ENCODE assay signal across 27 cellular contexts in the genomic region with DNA sequence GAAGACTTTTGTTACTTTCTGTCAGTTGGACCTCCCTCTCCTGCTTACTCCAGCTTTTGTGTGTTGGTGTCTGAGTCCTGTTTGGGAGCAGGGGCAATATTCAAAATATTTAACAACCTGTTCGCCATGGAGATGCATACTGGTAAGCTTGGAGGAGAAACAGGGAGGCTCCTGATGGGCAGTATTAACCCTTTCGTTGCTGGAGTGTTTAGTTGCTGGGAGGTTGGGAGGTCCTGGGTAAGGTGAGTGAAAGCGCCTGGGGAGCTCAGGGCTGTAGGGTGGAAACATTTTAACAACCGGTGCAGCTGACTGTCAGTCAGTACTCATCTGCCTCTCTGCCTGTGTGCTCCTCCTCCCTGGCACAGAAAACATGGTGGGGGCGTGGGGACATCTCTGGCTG. TPM values are rescaled to one million over a fixed set of nuclear protein-coding genes. Genes with fewer than 3 reads are reported as not detected.
"Had no signal": no experiment of that assay in that cellular context is flagged by ENCODE, and none has a peak within 500 bp of the region (broad histone marks: within the 10 kb centered on the region; RNA-seq: fewer than 3 reads in every experiment).

No MANE protein-coding gene starts in this region.

- H3K36me3 ChIP-seq: heart right ventricle, neutrophil, sigmoid colon, tibial nerve, upper lobe of right lung had no signal

- DNase-seq: cortex of kidney; dorsolateral prefrontal cortex; effector CD8-positive, alpha-beta T cell; heart right ventricle; hypothalamus; islet precursor cell; mammary epithelial cell; natural killer cell; posterior cingulate gyrus; sigmoid colon; stimulated activated CD4-positive, alpha-beta T cell treated with anti-CD3 and anti-CD28 coated beads, Interleukin-2, amount 100 ng/mL, for 24 hours; stimulated activated CD4-positive, alpha-beta T cell treated with anti-CD3 and anti-CD28 coated beads, Interleukin-4, amount 100 ng/mL, for 4 hours; stimulated activated naive B cell treated with anti-CD40 and anti-IgM and Interleukin-4, amounts not matched to agents 10 μg/mL and 1 μg/mL and 100 μg/mL, for 72 hours; stimulated activated naive CD8-positive, alpha-beta T cell treated with anti-CD3 and anti-CD28 coated beads, Interleukin-15, amount 100 ng/mL, for 72 hours; testis; upper lobe of right lung had no signal

- H3K27me3 ChIP-seq: testis had no signal

- H3K4me3 ChIP-seq: dorsolateral prefrontal cortex, heart right ventricle, sigmoid colon, skin epidermis, testis, tibial nerve, upper lobe of right lung had no signal

- FAIRE-seq: frontal cortex had no signal

- H3K27ac ChIP-seq: dorsolateral prefrontal cortex, heart right ventricle, neutrophil, sigmoid colon, skin epidermis, testis, tibial nerve, upper lobe of right lung had no signal

- H3K4me1 ChIP-seq: testis, upper lobe of right lung had no signal

- H3K9me3 ChIP-seq: heart right ventricle, neutrophil, sigmoid colon, testis, tibial nerve, upper lobe of right lung had no signal

RNA-seq across cellular contexts. Expression of a gene that starts 4.2 kb away (rescaled TPM):
- total RNA-seq: esophagus mucosa, fibroblast of lung, frontal cortex, heart right ventricle, left lobe of liver, mammary epithelial cell, mucosa of gallbladder, natural killer cell, osteocyte, pulmonary artery endothelial cell, sigmoid colon, subcutaneous adipose tissue, upper lobe of right lung had no signal
- polyA plus RNA-seq: fibroblast of lung, mammary epithelial cell, sigmoid colon had no signal
